17 cellular contexts compared by ENCODE assay signal in the genomic region with DNA sequence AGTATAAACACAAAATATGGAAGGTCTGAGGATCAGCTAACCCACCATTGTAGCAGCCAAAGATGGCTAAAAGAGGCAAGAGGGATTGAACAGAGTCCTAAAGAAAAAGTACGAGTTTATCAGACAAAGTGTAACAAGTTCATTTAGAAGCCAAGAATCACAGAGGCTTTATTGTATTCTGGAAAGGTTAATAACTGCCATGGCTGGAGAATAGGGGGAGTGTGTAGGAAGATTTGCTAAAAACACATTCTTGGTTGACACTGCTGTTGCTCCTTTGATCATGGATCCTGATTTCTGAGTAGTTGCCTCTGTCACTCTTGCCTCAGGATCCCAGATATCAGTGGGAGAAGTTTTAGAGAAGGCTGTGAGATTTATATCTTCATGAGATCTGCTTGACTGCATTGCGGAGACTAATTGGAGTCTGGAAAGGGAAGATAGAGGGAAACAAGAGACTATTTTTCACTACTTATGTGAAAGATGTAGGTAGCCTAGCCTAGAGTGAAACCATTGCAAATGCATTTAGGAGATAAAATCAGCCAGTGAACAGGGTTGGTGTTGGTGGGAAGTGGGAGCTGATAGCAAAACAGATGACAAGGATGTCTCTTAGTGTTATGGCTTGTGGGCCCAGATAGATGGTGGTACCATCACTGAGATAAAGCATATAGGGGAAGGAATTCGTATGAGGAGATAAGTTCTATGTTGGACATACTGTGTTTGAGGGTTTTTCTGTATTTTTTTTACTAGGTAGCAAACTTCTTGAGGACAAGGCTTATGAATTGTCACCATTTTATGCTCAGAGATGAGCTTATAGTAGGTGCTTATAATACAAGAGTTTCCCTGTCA.
A peak's percentile ranks its signal among the peaks of the same experiment; 100 is the strongest.
DNase-seq lines count a peak whose midpoint lies in the region; ATAC-seq and TF ChIP-seq lines count a peak whose summit lies in the region.
"Had no signal": no experiment of that assay in that cellular context is flagged by ENCODE, and none has a peak within 500 bp of the region (broad histone marks: within the 10 kb centered on the region; RNA-seq: fewer than 3 reads in every experiment).

No MANE protein-coding gene starts in this region.

- H3K27ac Mint-ChIP-seq in endodermal cell (no peak overlapping the region), H9 (no peak overlapping the region)

- H2AK5ac ChIP-seq in trophoblast cell (ENCODE audit: low read length) = no peak overlapping the region
- no peak overlapping the region for H2AK5ac ChIP-seq in H9 (ENCODE audit: insufficient read length, low read length)

- H2BK5ac ChIP-seq in trophoblast cell (ENCODE audit: low read depth, low read length, poor library complexity) (no peak overlapping the region), H9 (ENCODE audit: insufficient read length, low read length) (no peak overlapping the region)

- H3K27me3 ChIP-seq in trophoblast cell (ENCODE audit: insufficient read depth, low read length) = no peaks in the 10 kb centered on the region
- H3K27me3 ChIP-seq in endodermal cell (ENCODE audit: control insufficient read depth, insufficient read depth, low read length, poor library complexity, severe bottlenecking) = no peaks in the 10 kb centered on the region
- H3K27me3 ChIP-seq in H9 (ENCODE audit: insufficient read depth, low read length) = no peaks in the 10 kb centered on the region

- H3K4me2 ChIP-seq in trophoblast cell (ENCODE audit: low read length) (no peak overlapping the region), H9 (ENCODE audit: insufficient read depth, insufficient read length, low read length) (no peak overlapping the region)
- H3K4me2 ChIP-seq: A549, KMS-11 had no signal

- no peak overlapping the region for H4K12ac ChIP-seq in trophoblast cell (ENCODE audit: low read depth, low read length)

- no CpG with 5 or more reads among the region's 3 CpGs for WGBS in trophoblast cell (ENCODE audit: extremely low coverage, insufficient coverage, insufficient read length)
- 79 to 90% methylated on average over 2 to 3 of the region's 3 CpGs for WGBS in endodermal cell (ENCODE audit: insufficient coverage in 1 of 2, insufficient read length in 1 of 2), 2 experiments
- WGBS in H9 (ENCODE audit: extremely low coverage, insufficient read length, low lambda C conversion rate) = no CpG with 5 or more reads among the region's 3 CpGs

- H3K14ac ChIP-seq in trophoblast cell (ENCODE audit: low read length) (no peak overlapping the region), H9 (ENCODE audit: insufficient read depth, low read length) (no peak overlapping the region)

- H2BK20ac ChIP-seq in H9 (ENCODE audit: low read depth, low read length, poor library complexity, severe bottlenecking) = no peak overlapping the region

- no peak overlapping the region for H3K4me3 Mint-ChIP-seq in endodermal cell
- no peak overlapping the region for H3K4me3 Mint-ChIP-seq in H9

- H3K18ac ChIP-seq in trophoblast cell (ENCODE audit: low read length) = no peak overlapping the region
- H3K18ac ChIP-seq in H9 (ENCODE audit: insufficient read length, low read depth, low read length) = no peak overlapping the region

- no peak overlapping the region for H2BK120ac ChIP-seq in trophoblast cell (ENCODE audit: insufficient read depth, low read length, poor library complexity)
- no peak overlapping the region for H2BK120ac ChIP-seq in H9 (ENCODE audit: low read depth, low read length, poor library complexity, severe bottlenecking)

- H2BK12ac ChIP-seq in trophoblast cell (ENCODE audit: low read length) = no peak overlapping the region
- no peak overlapping the region for H2BK12ac ChIP-seq in H9 (ENCODE audit: insufficient read length, low read depth, low read length)

- H3K36me3 Mint-ChIP-seq in endodermal cell (ENCODE audit: low read depth) (no peaks in the 10 kb centered on the region), H9 (ENCODE audit: insufficient read depth in 1 of 3, low read depth in 3 of 3) (no peaks in the 10 kb centered on the region)

- H3K4me1 ChIP-seq in trophoblast cell (ENCODE audit: control insufficient read depth in 1 of 2, insufficient read depth in 2 of 2, low read length in 2 of 2) = peaks cover 0 to 4% of the 10 kb centered on the region in 2 experiments
- H3K4me1 ChIP-seq in endodermal cell (ENCODE audit: control insufficient read depth, insufficient read depth, low read length) = no peaks in the 10 kb centered on the region
- peaks cover 2% of the 10 kb centered on the region; the same call in 1 of the 2 replicates for H3K4me1 ChIP-seq in H9 (ENCODE audit: insufficient read depth, low read length)

- ATAC-seq in SK-N-SH treated with all-trans-retinoic acid at 6 μM for 48 hours (no peak), HG02610 (IDR thresholded peaks at IDR 0.05; ENCODE audit: unreplicated experiment) (no peak)
- ATAC-seq: A549 had no signal

- no peak overlapping the region for H3T11ph ChIP-seq in H9 (ENCODE audit: low read length)

- no peaks in the 10 kb centered on the region for H3K23me2 ChIP-seq in H9 (ENCODE audit: insufficient read length, low read depth, low read length, poor library complexity, severe bottlenecking)

- H4K20me1 ChIP-seq in H9 (ENCODE audit: control insufficient read depth, insufficient read depth, insufficient read length) = no peaks in the 10 kb centered on the region

- H3K4me1 Mint-ChIP-seq in endodermal cell = no peaks in the 10 kb centered on the region
- peaks cover 8 to 11% of the 10 kb centered on the region in 2 experiments for H3K4me1 Mint-ChIP-seq in H9

- H3K79me2 ChIP-seq in trophoblast cell (ENCODE audit: control insufficient read depth, insufficient read depth, low read length, poor library complexity) (peaks cover 4% of the 10 kb centered on the region), H9 (ENCODE audit: insufficient read depth, low read length) (no peaks in the 10 kb centered on the region)

- H3K4ac ChIP-seq in trophoblast cell (ENCODE audit: low read depth, low read length) (no peak overlapping the region), H9 (ENCODE audit: low read depth, low read length) (no peak overlapping the region)

- H3K36me3 ChIP-seq in trophoblast cell (ENCODE audit: control insufficient read depth in 1 of 2, insufficient read depth in 2 of 2, low read length in 2 of 2) (no peaks in the 10 kb centered on the region), endodermal cell (ENCODE audit: control insufficient read depth, insufficient read depth, low read length) (no peaks in the 10 kb centered on the region)

- no peak overlapping the region for H4K5ac ChIP-seq in H9 (ENCODE audit: insufficient read length, low read depth, low read length)

- H4K8ac ChIP-seq in trophoblast cell (ENCODE audit: low read depth, low read length) = no peak overlapping the region
- H4K8ac ChIP-seq in H9 (replicated peaks; ENCODE audit: insufficient read length, low read depth, low read length) = no peak overlapping the region

- TF ChIP-seq CTCF in endodermal cell (conservative IDR thresholded peaks at IDR 0.05) = no peak
- no peak for TF ChIP-seq CTCF in H9 (conservative IDR thresholded peaks at IDR 0.05)

- H3K56ac ChIP-seq in H9 (ENCODE audit: insufficient read length, low read depth, low read length) = no peak overlapping the region

- H4K91ac ChIP-seq in trophoblast cell (ENCODE audit: low read depth, low read length) (no peak overlapping the region), H9 (ENCODE audit: insufficient read length, low read depth, low read length) (no peak overlapping the region)

- H3K9ac ChIP-seq in trophoblast cell (ENCODE audit: low read length) (no peak overlapping the region), endodermal cell (ENCODE audit: extremely low read depth, low read length, poor library complexity, severe bottlenecking) (no peak overlapping the region), H9 (ENCODE audit: extremely low read depth, insufficient read length, low read length) (no peak overlapping the region)
- H3K9ac ChIP-seq: GM23248, KMS-11 had no signal

- H2AFZ ChIP-seq in trophoblast cell (ENCODE audit: insufficient read depth, low read length, poor library complexity) = no peak overlapping the region
- H2AFZ ChIP-seq in H9 (ENCODE audit: low read length) = no peak overlapping the region
- H2AFZ ChIP-seq: GM23248 had no signal

- H3K79me1 ChIP-seq in trophoblast cell (ENCODE audit: low read length) = peaks cover 16% of the 10 kb centered on the region
- H3K79me1 ChIP-seq in H9 (ENCODE audit: insufficient read depth, low read depth, low read length, poor library complexity, severe bottlenecking) = no peaks in the 10 kb centered on the region

- H3K27ac ChIP-seq in trophoblast cell (ENCODE audit: low read depth, low read length) = peak overlapping the region; percentile 91
- H3K27ac ChIP-seq in endodermal cell (ENCODE audit: low read depth, low read length) = no peak overlapping the region
- no peak overlapping the region for H3K27ac ChIP-seq in H9 (ENCODE audit: insufficient read length, low read depth, low read length)
- H3K27ac ChIP-seq: GM23248, KMS-11 had no signal

- DNase-seq in DMS114 treated with DMSO at 0.1 percent for 48 hours (lab: John Stamatoyannopoulos, UW; ENCODE audit: unreplicated experiment) (peak; percentile 63), islet precursor cell (peak; percentile 92), trophoblast cell (peak; percentile 79 to 83), endodermal cell (no peak), Kasumi-1 (lab: John Stamatoyannopoulos, UW) (no peak), H9 (no peak)
- DNase-seq: DND-41, GF-D8, NCI-H1417, NCI-H2029, NCI-H2171 treated with DMSO at 0.1 percent for 48 hours, SIG-M5 had no signal

- H3K27me3 Mint-ChIP-seq in endodermal cell (ENCODE audit: insufficient read depth) (no peaks in the 10 kb centered on the region), H9 (ENCODE audit: low read depth) (no peaks in the 10 kb centered on the region)

- H2BK15ac ChIP-seq in H9 (ENCODE audit: low read depth, low read length) = no peak overlapping the region

- H3K4me3 ChIP-seq in trophoblast cell (ENCODE audit: low read depth, low read length) (no peak overlapping the region), endodermal cell (ENCODE audit: low read length) (no peak overlapping the region)
- H3K4me3 ChIP-seq: A549, GM23248 had no signal

- H3K23ac ChIP-seq in trophoblast cell (ENCODE audit: low read length) (no peak overlapping the region), H9 (ENCODE audit: insufficient read length, low read depth, low read length) (no peak overlapping the region)

- H3K9me3 ChIP-seq in trophoblast cell (ENCODE audit: insufficient read depth, low read depth, low read length) = no peaks in the 10 kb centered on the region
- no peaks in the 10 kb centered on the region for H3K9me3 ChIP-seq in endodermal cell (ENCODE audit: control insufficient read depth, low read length)
- H3K9me3 ChIP-seq in H9 (ENCODE audit: control insufficient read depth, low read depth, low read length) = no peaks in the 10 kb centered on the region
- H3K9me3 ChIP-seq: A549 had no signal

- H3K9me3 Mint-ChIP-seq in endodermal cell = no peaks in the 10 kb centered on the region
- H3K9me3 Mint-ChIP-seq in H9 = no peaks in the 10 kb centered on the region

Comparison
In these comparisons a context has a peak if more than half of its experiments do, and no peak if none do; other contexts are left out.
1. DNase-seq: peak in DMS114 treated with DMSO at 0.1 percent for 48 hours (single experiment), islet precursor cell (single experiment) and trophoblast cell (2 of 2); none in endodermal cell (single experiment), Kasumi-1 (0 of 2) and H9 (single experiment).